Comparison of ENCODE assay signal across 8 cellular contexts in genomic region chr7:33982425-33982786, GRCh38.
DNase-seq lines count a peak whose midpoint lies in the region; ATAC-seq, FAIRE-seq and TF ChIP-seq lines count a peak whose summit lies in the region.
"Had no signal": no experiment of that assay in that cellular context is flagged by ENCODE, and none has a peak within 500 bp of the region (broad histone marks: within the 10 kb centered on the region; RNA-seq: fewer than 3 reads in every experiment).

No MANE protein-coding gene starts in this region.

- no peak overlapping the region for H3K27ac Mint-ChIP-seq in H9
- H3K27ac Mint-ChIP-seq: activated CD4-positive, alpha-beta memory T cell treated with anti-CD3 and anti-CD28 coated beads for 36 hours had no signal

- no peak overlapping the region for H3K27ac ChIP-seq in H9 (ENCODE audit: insufficient read length, low read depth, low read length)
- no peak overlapping the region for H3K27ac ChIP-seq in fibroblast of lung (ENCODE audit: insufficient read depth, low read length)
- H3K27ac ChIP-seq in small intestine (ENCODE audit: low read depth in 1 of 2, low read length in 1 of 2): no peak overlapping the region

- WGBS in H9 (ENCODE audit: extremely low coverage, insufficient read length, low lambda C conversion rate): no CpG with 5 or more reads among the region's 2 CpGs
- WGBS in small intestine, 3 donors: 58 to 70% (median 61%) methylated on average over 2 of the region's 2 CpGs

- FAIRE-seq in small intestine (lab: Jason Lieb, UNC) (no peak), GM12891 (lab: Jason Lieb, UNC) (no peak)

- H3K79me2 ChIP-seq in H9 (ENCODE audit: insufficient read depth, low read length): no peaks in the 10 kb centered on the region
- H3K79me2 ChIP-seq in fibroblast of lung (ENCODE audit: control insufficient read depth, insufficient read depth, low read length): no peaks in the 10 kb centered on the region

- no peak overlapping the region for H2BK15ac ChIP-seq in H9 (ENCODE audit: low read depth, low read length)

- H3K4ac ChIP-seq in H9 (ENCODE audit: low read depth, low read length): no peak overlapping the region

- H3K9me3 ChIP-seq in H9 (ENCODE audit: control insufficient read depth, low read depth, low read length) (no peaks in the 10 kb centered on the region), fibroblast of lung (ENCODE audit: control insufficient read depth, insufficient read depth, low read depth, low read length) (no peaks in the 10 kb centered on the region), small intestine (ENCODE audit: control insufficient read depth, low read depth) (no peaks in the 10 kb centered on the region)

- no peak overlapping the region for H3T11ph ChIP-seq in H9 (ENCODE audit: low read length)

- no peak for TF ChIP-seq POLR2A in GM12891 (IDR thresholded peaks at IDR 0.05; ENCODE audit: low read depth, low read length)

- H3K56ac ChIP-seq in H9 (ENCODE audit: insufficient read length, low read depth, low read length): no peak overlapping the region

- H2BK120ac ChIP-seq in H9 (ENCODE audit: low read depth, low read length, poor library complexity, severe bottlenecking): no peak overlapping the region

- no peaks in the 10 kb centered on the region for H3K23me2 ChIP-seq in H9 (ENCODE audit: insufficient read length, low read depth, low read length, poor library complexity, severe bottlenecking)

- H2BK20ac ChIP-seq in H9 (ENCODE audit: low read depth, low read length, poor library complexity, severe bottlenecking): no peak overlapping the region

- no peaks in the 10 kb centered on the region for H3K79me1 ChIP-seq in H9 (ENCODE audit: insufficient read depth, low read depth, low read length, poor library complexity, severe bottlenecking)

- H2AFZ ChIP-seq in H9 (ENCODE audit: low read length) (no peak overlapping the region), fibroblast of lung (ENCODE audit: low read length) (no peak overlapping the region)

- H4K20me1 ChIP-seq in H9 (ENCODE audit: control insufficient read depth, insufficient read depth, insufficient read length): no peaks in the 10 kb centered on the region
- no peaks in the 10 kb centered on the region for H4K20me1 ChIP-seq in fibroblast of lung (ENCODE audit: control insufficient read depth, extremely low read depth, insufficient read depth, low read length)

- no peaks in the 10 kb centered on the region for H3K27me3 Mint-ChIP-seq in H9 (ENCODE audit: low read depth)
- H3K27me3 Mint-ChIP-seq: activated CD4-positive, alpha-beta memory T cell treated with anti-CD3 and anti-CD28 coated beads for 36 hours had no signal

- no peak overlapping the region for H2AK5ac ChIP-seq in H9 (ENCODE audit: insufficient read length, low read length)

- no peak overlapping the region for H3K23ac ChIP-seq in H9 (ENCODE audit: insufficient read length, low read depth, low read length)

- no peak for ATAC-seq in GM18517 (IDR thresholded peaks at IDR 0.05; ENCODE audit: unreplicated experiment)

- peaks cover 3 to 13% of the 10 kb centered on the region in 2 experiments for H3K4me1 Mint-ChIP-seq in H9

- H3K4me1 ChIP-seq in H9 (ENCODE audit: insufficient read depth, low read length) (no peaks in the 10 kb centered on the region), fibroblast of lung (ENCODE audit: control insufficient read depth, extremely low read depth, insufficient read depth, low read length) (peaks cover 31% of the 10 kb centered on the region), small intestine (ENCODE audit: control insufficient read depth in 2 of 2, insufficient read depth in 1 of 2, low read depth in 1 of 2, low read length in 1 of 2) (no peaks in the 10 kb centered on the region)

- H3K4me2 ChIP-seq in H9 (ENCODE audit: insufficient read depth, insufficient read length, low read length) (no peak overlapping the region), fibroblast of lung (ENCODE audit: extremely low read depth, insufficient read depth, low read length) (no peak overlapping the region)

- H3K36me3 Mint-ChIP-seq in H9 (ENCODE audit: insufficient read depth in 1 of 3, low read depth in 3 of 3): no peaks in the 10 kb centered on the region
- H3K36me3 Mint-ChIP-seq: activated CD4-positive, alpha-beta memory T cell treated with anti-CD3 and anti-CD28 coated beads for 36 hours had no signal

- TF ChIP-seq CTCF in H9 (conservative IDR thresholded peaks at IDR 0.05) (peak; percentile 76), fibroblast of lung (conservative IDR thresholded peaks at IDR 0.05 in 1 of 2, IDR thresholded peaks at IDR 0.05 in 1 of 2; ENCODE audit: low read depth in 1 of 2, low read length in 2 of 2) (peak; percentile 61 to 68)

- no peak overlapping the region for H3K4me3 Mint-ChIP-seq in H9
- H3K4me3 Mint-ChIP-seq: activated CD4-positive, alpha-beta memory T cell treated with anti-CD3 and anti-CD28 coated beads for 36 hours had no signal

- no peak overlapping the region for H3K9ac ChIP-seq in H9 (ENCODE audit: extremely low read depth, insufficient read length, low read length)
- H3K9ac ChIP-seq in fibroblast of lung (ENCODE audit: insufficient read depth, low read length): no peak overlapping the region

- H3K4me3 ChIP-seq in fibroblast of lung (replicated peaks in 1 of 4; ENCODE audit: control extremely low read depth in 1 of 4, insufficient read depth in 1 of 4, low read depth in 3 of 4, low read length in 4 of 4) (no peak overlapping the region), small intestine (ENCODE audit: low read depth in 1 of 2, low read length in 2 of 2) (no peak overlapping the region)

- H2BK12ac ChIP-seq in H9 (ENCODE audit: insufficient read length, low read depth, low read length): no peak overlapping the region

- no peak overlapping the region for H4K5ac ChIP-seq in H9 (ENCODE audit: insufficient read length, low read depth, low read length)

- H3K36me3 ChIP-seq in fibroblast of lung (ENCODE audit: control insufficient read depth, insufficient read depth, low read length) (no peaks in the 10 kb centered on the region), small intestine (ENCODE audit: control insufficient read depth in 2 of 2, insufficient read depth in 2 of 2, low read length in 2 of 2) (no peaks in the 10 kb centered on the region)

- H4K91ac ChIP-seq in H9 (ENCODE audit: insufficient read length, low read depth, low read length): no peak overlapping the region

- no peak overlapping the region for H4K8ac ChIP-seq in H9 (replicated peaks; ENCODE audit: insufficient read length, low read depth, low read length)

- H3K18ac ChIP-seq in H9 (ENCODE audit: insufficient read length, low read depth, low read length): no peak overlapping the region

- DNase-seq in H9 (no peak), RPMI7951 (ENCODE audit: low read depth) (peak; percentile 83), fibroblast of lung (ENCODE audit: low read depth in 2 of 2) (peak; percentile 68 to 70), small intestine (peak; percentile 19), GM12891 (ENCODE audit: insufficient read length, low spot score) (no peak), mucosa of gallbladder (ENCODE audit: low spot score) (no peak)
- DNase-seq: activated CD4-positive, alpha-beta memory T cell treated with anti-CD3 and anti-CD28 coated beads for 36 hours had no signal

- H3K14ac ChIP-seq in H9 (ENCODE audit: insufficient read depth, low read length): no peak overlapping the region

- H3K27me3 ChIP-seq in H9 (ENCODE audit: insufficient read depth, low read length) (no peaks in the 10 kb centered on the region), fibroblast of lung (ENCODE audit: control insufficient read depth, insufficient read depth, low read length) (no peaks in the 10 kb centered on the region), small intestine (ENCODE audit: control insufficient read depth in 2 of 2, insufficient read depth in 2 of 2, low read length in 2 of 2) (no peaks in the 10 kb centered on the region)

- H3K9me3 Mint-ChIP-seq in H9: no peaks in the 10 kb centered on the region
- H3K9me3 Mint-ChIP-seq: activated CD4-positive, alpha-beta memory T cell treated with anti-CD3 and anti-CD28 coated beads for 36 hours had no signal

- no peak overlapping the region for H2BK5ac ChIP-seq in H9 (ENCODE audit: insufficient read length, low read length)

TF ChIP-seq in GM12891, 5 proteins besides CTCF, POLR2A, EP300 and RAD21:
- no peak for TF ChIP-seq SPI1 (IDR thresholded peaks at IDR 0.05; ENCODE audit: low read depth, low read length)
- no peak for TF ChIP-seq TAF1 (IDR thresholded peaks at IDR 0.05; ENCODE audit: low read depth, low read length)
- TF ChIP-seq POLR2AphosphoS5 (IDR thresholded peaks at IDR 0.05; ENCODE audit: low read depth, low read length): no peak
- TF ChIP-seq POU2F2 (IDR thresholded peaks at IDR 0.05; ENCODE audit: low read depth, low read length): no peak
- TF ChIP-seq PAX5 (IDR thresholded peaks at IDR 0.05; ENCODE audit: insufficient read depth, low read length, severe bottlenecking): no peak

Comparison
In these comparisons a context has a peak if more than half of its experiments do, and no peak if none do; other contexts are left out.
1. DNase-seq: peak in RPMI7951 (single experiment), fibroblast of lung (2 of 2) and small intestine (single experiment); none in H9 (single experiment), GM12891 (single experiment) and mucosa of gallbladder (single experiment).